Comparison of ENCODE assay signal across 1 cellular context in genomic region chr15:74866090-74866489, GRCh38.
TF ChIP-seq lines count a peak whose summit lies in the region.

No MANE protein-coding gene starts in this region.

TF ChIP-seq in HepG2, 621 proteins besides CTCF, POLR2A, EP300 and RAD21:
- TF ChIP-seq, protein P1, sequence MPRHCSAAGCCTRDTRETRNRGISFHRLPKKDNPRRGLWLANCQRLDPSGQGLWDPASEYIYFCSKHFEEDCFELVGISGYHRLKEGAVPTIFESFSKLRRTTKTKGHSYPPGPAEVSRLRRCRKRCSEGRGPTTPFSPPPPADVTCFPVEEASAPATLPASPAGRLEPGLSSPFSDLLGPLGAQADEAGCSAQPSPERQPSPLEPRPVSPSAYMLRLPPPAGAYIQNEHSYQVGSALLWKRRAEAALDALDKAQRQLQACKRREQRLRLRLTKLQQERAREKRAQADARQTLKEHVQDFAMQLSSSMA (CRISPR knock-in tag; IDR thresholded peaks at IDR 0.05) = no peak
- TF ChIP-seq YEATS4 (CRISPR knock-in tag; IDR thresholded peaks at IDR 0.05; ENCODE audit: borderline replicate concordance) = no peak
- no peak for TF ChIP-seq ARNT2 (CRISPR knock-in tag; IDR thresholded peaks at IDR 0.05; ENCODE audit: low read depth)
- TF ChIP-seq ZBTB3 (CRISPR knock-in tag; IDR thresholded peaks at IDR 0.05; ENCODE audit: borderline replicate concordance, low read depth) = no peak
- no peak for TF ChIP-seq ZNF160 (CRISPR knock-in tag; IDR thresholded peaks at IDR 0.05)
- no peak for TF ChIP-seq ADNP (CRISPR knock-in tag; IDR thresholded peaks at IDR 0.05)
- no peak for TF ChIP-seq ZNF777 (CRISPR knock-in tag; IDR thresholded peaks at IDR 0.05)
- TF ChIP-seq ZNF232 (CRISPR knock-in tag; IDR thresholded peaks at IDR 0.05; ENCODE audit: borderline replicate concordance) = no peak
- no peak for TF ChIP-seq CENPBD1 (CRISPR knock-in tag; IDR thresholded peaks at IDR 0.05; ENCODE audit: borderline replicate concordance, low read depth)
- TF ChIP-seq ZFP36L1 (CRISPR knock-in tag; IDR thresholded peaks at IDR 0.05) = no peak
- TF ChIP-seq SRSF4 (IDR thresholded peaks at IDR 0.05; ENCODE audit: low read depth, low read length, poor library complexity, severe bottlenecking) = no peak
- no peak for TF ChIP-seq ZNF260 (CRISPR knock-in tag; IDR thresholded peaks at IDR 0.05; ENCODE audit: borderline replicate concordance, low read depth)
- TF ChIP-seq HDAC6 (IDR thresholded peaks at IDR 0.05; ENCODE audit: low read depth, low read length) = no peak
- TF ChIP-seq SMAD1 (CRISPR knock-in tag; IDR thresholded peaks at IDR 0.05; ENCODE audit: borderline replicate concordance, low read depth) = no peak
- no peak for TF ChIP-seq ZNF841 (CRISPR knock-in tag; IDR thresholded peaks at IDR 0.05; ENCODE audit: borderline replicate concordance)
